21 cellular contexts compared by ENCODE assay signal in genomic region chrX:32851556-32851955, GRCh38.
"Had no signal": no experiment of that assay in that cellular context is flagged by ENCODE, and none has a peak within 500 bp of the region (broad histone marks: within the 10 kb centered on the region; RNA-seq: fewer than 3 reads in every experiment).

No MANE protein-coding gene starts in this region.

- H3K36me3 ChIP-seq: esophagus muscularis mucosa, left lung, lower lobe of right lung had no signal

- H3K9me3 ChIP-seq: esophagus muscularis mucosa, heart right ventricle, left lung, lower lobe of right lung had no signal

- DNase-seq: dermis blood vessel endothelial cell; dorsolateral prefrontal cortex; effector CD4-positive, alpha-beta T cell; effector memory CD4-positive, alpha-beta T cell; foreskin keratinocyte; glutamatergic neuron; head of caudate nucleus; heart right ventricle; hippocampal formation; left cardiac atrium; left lung; left ventricle myocardium superior; lower lobe of right lung; mesenchymal stem cell; mucosa of descending colon had no signal

- H3K4me3 ChIP-seq: coronary artery, dorsolateral prefrontal cortex, esophagus muscularis mucosa, heart right ventricle, left lung, lower lobe of right lung, mucosa of descending colon had no signal

- H3K4me1 ChIP-seq: esophagus muscularis mucosa, foreskin keratinocyte, left lung, lower lobe of right lung had no signal

- ATAC-seq: foreskin keratinocyte, left cardiac atrium, left lung, left ventricle myocardium superior, lower lobe of right lung, mucosa of descending colon had no signal

- H3K27ac ChIP-seq: coronary artery, dorsolateral prefrontal cortex, esophagus muscularis mucosa, foreskin keratinocyte, heart right ventricle, left lung, lower lobe of right lung had no signal

- FAIRE-seq: colon, endothelial cell of umbilical vein, islet of Langerhans, keratinocyte had no signal

- H3K27me3 ChIP-seq: esophagus muscularis mucosa, foreskin keratinocyte, heart right ventricle, left lung had no signal
